Comparison of ENCODE assay signal across 27 cellular contexts in the genomic region with DNA sequence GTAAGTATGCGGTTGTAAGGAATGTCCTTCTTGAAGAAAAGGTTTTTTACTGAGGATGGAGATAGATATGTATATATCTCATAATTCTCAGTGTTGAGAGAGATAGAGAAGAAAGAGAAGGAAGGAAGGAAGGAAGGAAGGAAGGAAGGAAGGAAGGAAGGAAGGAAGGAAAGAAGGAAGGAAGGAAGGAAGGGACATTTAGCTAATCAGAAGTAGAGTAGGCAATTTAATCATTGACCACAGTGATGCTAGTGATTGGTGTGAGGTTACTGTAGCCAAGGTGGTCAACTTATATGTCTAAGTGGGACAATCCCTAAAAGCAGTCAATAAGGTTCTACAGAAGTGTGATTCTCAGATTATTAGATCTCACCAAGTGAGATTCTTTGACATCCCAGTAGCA.
"Had no signal": no experiment of that assay in that cellular context is flagged by ENCODE, and none has a peak within 500 bp of the region (broad histone marks: within the 10 kb centered on the region; RNA-seq: fewer than 3 reads in every experiment).

No MANE protein-coding gene starts in this region.

- H3K36me3 Mint-ChIP-seq: stimulated activated effector memory CD8-positive, alpha-beta T cell treated with anti-CD3 and anti-CD28 coated beads, Interleukin-12 subunit alpha, Interleukin-12 subunit beta, amount 100 ng/mL, for 72 hours; stimulated activated naive B cell treated with anti-CD40 and anti-IgM and Interleukin-4, amounts not matched to agents 10 μg/mL and 1 μg/mL and 100 μg/mL, for 72 hours had no signal

- H3K4me3 ChIP-seq: pancreas, psoas muscle, right lobe of liver, sigmoid colon, stomach, thoracic aorta, thyroid gland, tibial nerve, upper lobe of left lung, uterus had no signal

- H3K36me3 ChIP-seq: neutrophil, pancreas, right lobe of liver, sigmoid colon, stomach, thoracic aorta, thyroid gland, tibial nerve, upper lobe of left lung, uterus had no signal

- DNase-seq: naive thymus-derived CD4-positive, alpha-beta T cell; natural killer cell; nucleus accumbens; pancreas; psoas muscle; right cardiac atrium; right lobe of liver; sigmoid colon; small intestine; stimulated activated CD4-positive, alpha-beta T cell treated with anti-CD3 and anti-CD28 coated beads, Interleukin-15, amount 100 ng/mL, for 24 hours; stimulated activated CD4-positive, alpha-beta T cell treated with anti-CD3 and anti-CD28 coated beads, Interleukin-2, amount 100 ng/mL, for 24 hours; stimulated activated CD4-positive, alpha-beta T cell treated with anti-CD3 and anti-CD28 coated beads, Interleukin-2, amount 100 ng/mL, for 48 hours; stimulated activated CD4-positive, alpha-beta T cell treated with anti-CD3 and anti-CD28 coated beads, Interleukin-4, amount 100 ng/mL, for 24 hours; stimulated activated naive B cell treated with anti-CD40 and anti-IgM and Interleukin-4, amounts not matched to agents 10 μg/mL and 1 μg/mL and 100 μg/mL, for 72 hours; stimulated activated naive CD4-positive, alpha-beta T cell treated with Interleukin-2 at 50 U/mL for 16 hours; stomach; thyroid gland; trophoblast cell; upper lobe of left lung; uterus had no signal

- H3K27ac Mint-ChIP-seq: naive thymus-derived CD4-positive, alpha-beta T cell; natural killer cell; nephron; stimulated activated effector memory CD8-positive, alpha-beta T cell treated with anti-CD3 and anti-CD28 coated beads, Interleukin-12 subunit alpha, Interleukin-12 subunit beta, amount 100 ng/mL, for 72 hours; stimulated activated naive B cell treated with anti-CD40 and anti-IgM and Interleukin-4, amounts not matched to agents 10 μg/mL and 1 μg/mL and 100 μg/mL, for 72 hours; stimulated activated naive CD8-positive, alpha-beta T cell treated with anti-CD3 and anti-CD28 coated beads, Interleukin-15, Interleukin-2, amounts not matched to agents 100 ng/mL and 50 ng/mL, for 24 hours had no signal

- H3K27me3 Mint-ChIP-seq: stimulated activated naive CD8-positive, alpha-beta T cell treated with anti-CD3 and anti-CD28 coated beads, Interleukin-15, Interleukin-2, amounts not matched to agents 100 ng/mL and 50 ng/mL, for 24 hours had no signal

- H3K27ac ChIP-seq: neutrophil, pancreas, psoas muscle, right lobe of liver, sigmoid colon, stomach, thoracic aorta, thyroid gland, tibial nerve, upper lobe of left lung, uterus had no signal

- H3K4me1 Mint-ChIP-seq: naive thymus-derived CD4-positive, alpha-beta T cell; natural killer cell; neural crest cell; stimulated activated effector memory CD8-positive, alpha-beta T cell treated with anti-CD3 and anti-CD28 coated beads, Interleukin-12 subunit alpha, Interleukin-12 subunit beta, amount 100 ng/mL, for 72 hours had no signal

- H3K9me3 ChIP-seq: neutrophil, pancreas, right lobe of liver, thyroid gland, upper lobe of left lung, uterus had no signal

- H3K27me3 ChIP-seq: neutrophil, pancreas, right lobe of liver, sigmoid colon, stomach, thyroid gland, tibial nerve, upper lobe of left lung, uterus had no signal

- H3K4me1 ChIP-seq: pancreas, psoas muscle, right lobe of liver, sigmoid colon, stomach, thyroid gland, upper lobe of left lung, uterus had no signal

- H3K4me3 Mint-ChIP-seq: naive thymus-derived CD4-positive, alpha-beta T cell; natural killer cell; nephron; neural crest cell; stimulated activated effector memory CD8-positive, alpha-beta T cell treated with anti-CD3 and anti-CD28 coated beads, Interleukin-12 subunit alpha, Interleukin-12 subunit beta, amount 100 ng/mL, for 72 hours; stimulated activated naive B cell treated with anti-CD40 and anti-IgM and Interleukin-4, amounts not matched to agents 10 μg/mL and 1 μg/mL and 100 μg/mL, for 72 hours; stimulated activated naive CD8-positive, alpha-beta T cell treated with anti-CD3 and anti-CD28 coated beads, Interleukin-15, Interleukin-2, amounts not matched to agents 100 ng/mL and 50 ng/mL, for 24 hours had no signal

- ATAC-seq: naive thymus-derived CD4-positive, alpha-beta T cell; natural killer cell; pancreas; psoas muscle; right cardiac atrium; right lobe of liver; stimulated activated effector memory CD8-positive, alpha-beta T cell treated with anti-CD3 and anti-CD28 coated beads, Interleukin-12 subunit alpha, Interleukin-12 subunit beta, amount 100 ng/mL, for 72 hours; stimulated activated naive B cell treated with anti-CD40 and anti-IgM and Interleukin-4, amounts not matched to agents 10 μg/mL and 1 μg/mL and 100 μg/mL, for 72 hours had no signal
